In genomic region chr1:40530735-40531380, GRCh38 we compare ENCODE assay signal across 8 cellular contexts. TPM values are rescaled to one million over a fixed set of nuclear protein-coding genes. Genes with fewer than 3 reads are reported as not detected.
DNase-seq lines count a peak whose midpoint lies in the region; ATAC-seq and TF ChIP-seq lines count a peak whose summit lies in the region.

No MANE protein-coding gene starts in this region.

- peaks cover 10% of the 10 kb centered on the region for H3K27me3 Mint-ChIP-seq in activated naive CD8-positive, alpha-beta T cell treated with anti-CD3 and anti-CD28 coated beads for 36 hours
- peaks cover 7 to 11% of the 10 kb centered on the region in 2 donors for H3K27me3 Mint-ChIP-seq in stimulated activated naive B cell treated with anti-CD40 and anti-IgM and Interleukin-4, amounts not matched to agents 10 μg/mL and 1 μg/mL and 100 μg/mL, for 72 hours

- peak overlapping the region; percentile 93 for H3K27ac Mint-ChIP-seq in activated naive CD8-positive, alpha-beta T cell treated with anti-CD3 and anti-CD28 coated beads for 36 hours
- H3K27ac Mint-ChIP-seq in stimulated activated naive B cell treated with anti-CD40 and anti-IgM and Interleukin-4, amounts not matched to agents 10 μg/mL and 1 μg/mL and 100 μg/mL, for 72 hours = peak overlapping the region; percentile 97

- H3K4me3 Mint-ChIP-seq in activated naive CD8-positive, alpha-beta T cell treated with anti-CD3 and anti-CD28 coated beads for 36 hours = peak overlapping the region; percentile 99
- peak overlapping the region; percentile 92 to 99 for H3K4me3 Mint-ChIP-seq in stimulated activated naive B cell treated with anti-CD40 and anti-IgM and Interleukin-4, amounts not matched to agents 10 μg/mL and 1 μg/mL and 100 μg/mL, for 72 hours

- peaks cover 16% of the 10 kb centered on the region for H3K36me3 Mint-ChIP-seq in activated naive CD8-positive, alpha-beta T cell treated with anti-CD3 and anti-CD28 coated beads for 36 hours
- H3K36me3 Mint-ChIP-seq in stimulated activated naive B cell treated with anti-CD40 and anti-IgM and Interleukin-4, amounts not matched to agents 10 μg/mL and 1 μg/mL and 100 μg/mL, for 72 hours = peaks cover 5 to 17% of the 10 kb centered on the region in 2 donors

- ATAC-seq in HG03097 (IDR thresholded peaks at IDR 0.05; ENCODE audit: low FRiP score, unreplicated experiment) = peak; percentile 18
- ATAC-seq in stimulated activated naive B cell treated with anti-CD40 and anti-IgM and Interleukin-4, amounts not matched to agents 10 μg/mL and 1 μg/mL and 100 μg/mL, for 72 hours (replicated peaks) = peak; percentile 31 to 35

- H3K9ac ChIP-seq in iPS-18a (ENCODE audit: low read length) = peak overlapping the region; percentile 94

- peaks cover 3% of the 10 kb centered on the region for H3K4me1 ChIP-seq in iPS-18a (ENCODE audit: control insufficient read depth, low read depth, low read length)

- DNase-seq in GM06990 (ENCODE audit: extremely low read depth, insufficient read length) = peak; percentile 18
- DNase-seq in activated naive CD8-positive, alpha-beta T cell treated with anti-CD3 and anti-CD28 coated beads for 36 hours = no peak
- no peak for DNase-seq in stimulated activated naive B cell treated with anti-CD40 and anti-IgM and Interleukin-4, amounts not matched to agents 10 μg/mL and 1 μg/mL and 100 μg/mL, for 72 hours
- DNase-seq in NCI-H128 (lab: John Stamatoyannopoulos, UW; ENCODE audit: unreplicated experiment) = no peak
- no peak for DNase-seq in HuH-7 (ENCODE audit: low spot score)
- DNase-seq in anterior cingulate cortex (lab: John Stamatoyannopoulos, UW) = no peak

- peaks cover 1% of the 10 kb centered on the region; the same call in 1 of the 2 replicates for H3K36me3 ChIP-seq in GM06990 (ENCODE audit: control insufficient read depth, insufficient read depth, low read length)
- H3K36me3 ChIP-seq in iPS-18a (ENCODE audit: control insufficient read depth, low read depth, low read length) = no peaks in the 10 kb centered on the region

- H3K9me3 Mint-ChIP-seq in activated naive CD8-positive, alpha-beta T cell treated with anti-CD3 and anti-CD28 coated beads for 36 hours = peaks cover 12% of the 10 kb centered on the region
- peaks cover 2 to 10% of the 10 kb centered on the region in 2 donors for H3K9me3 Mint-ChIP-seq in stimulated activated naive B cell treated with anti-CD40 and anti-IgM and Interleukin-4, amounts not matched to agents 10 μg/mL and 1 μg/mL and 100 μg/mL, for 72 hours

- TF ChIP-seq CTCF in GM06990 (IDR thresholded peaks at IDR 0.05; ENCODE audit: insufficient read depth, low read length, poor library complexity, severe bottlenecking) = no peak

- H3K27me3 ChIP-seq in GM06990 (replicated peaks; ENCODE audit: control insufficient read depth, insufficient read depth, low read length) (no peaks in the 10 kb centered on the region), iPS-18a (ENCODE audit: control insufficient read depth, insufficient read depth, low read length) (no peaks in the 10 kb centered on the region)

- H3K4me3 ChIP-seq in GM06990 (replicated peaks; ENCODE audit: low read depth, low read length) (peak overlapping the region; percentile 76), iPS-18a (ENCODE audit: low read length) (peak overlapping the region; percentile 93)

- H3K9me3 ChIP-seq in iPS-18a (ENCODE audit: control insufficient read depth, low read depth, low read length) = no peaks in the 10 kb centered on the region

- H3K27ac ChIP-seq in iPS-18a (ENCODE audit: low read length) = peak overlapping the region; percentile 74

- H3K4me1 Mint-ChIP-seq in activated naive CD8-positive, alpha-beta T cell treated with anti-CD3 and anti-CD28 coated beads for 36 hours = peaks cover 17% of the 10 kb centered on the region
- peaks cover 17 to 20% of the 10 kb centered on the region in 2 donors for H3K4me1 Mint-ChIP-seq in stimulated activated naive B cell treated with anti-CD40 and anti-IgM and Interleukin-4, amounts not matched to agents 10 μg/mL and 1 μg/mL and 100 μg/mL, for 72 hours

RNA-seq across cellular contexts. Expression of gene ZNF684, which starts 0.6 kb away (rescaled TPM):
- total RNA-seq in activated naive CD8-positive, alpha-beta T cell treated with anti-CD3 and anti-CD28 coated beads for 36 hours = 1 to 10 TPM; 4.7 to 6.2 TPM

RNA-seq across cellular contexts. Expression of gene EXO5, which starts 22.3 kb away (rescaled TPM):
- total RNA-seq in activated naive CD8-positive, alpha-beta T cell treated with anti-CD3 and anti-CD28 coated beads for 36 hours = 10 to 100 TPM; 14.7 to 15.6 TPM

RNA-seq across cellular contexts. Expression of gene ZFP69, which starts 53.8 kb away (rescaled TPM):
- 1 to 10 TPM; 4.2 to 4.6 TPM for total RNA-seq in activated naive CD8-positive, alpha-beta T cell treated with anti-CD3 and anti-CD28 coated beads for 36 hours
